Comparison of ENCODE assay signal across 15 cellular contexts in genomic region chr1:48093147-48093546, GRCh38.
DNase-seq lines count a peak whose midpoint lies in the region; FAIRE-seq and TF ChIP-seq lines count a peak whose summit lies in the region.
"Had no signal": no experiment of that assay in that cellular context is flagged by ENCODE, and none has a peak within 500 bp of the region (broad histone marks: within the 10 kb centered on the region; RNA-seq: fewer than 3 reads in every experiment).

No MANE protein-coding gene starts in this region.

- peaks cover 52% of the 10 kb centered on the region for H3K27me3 Mint-ChIP-seq in H9 (ENCODE audit: low read depth)
- H3K27me3 Mint-ChIP-seq in osteocyte (ENCODE audit: unreplicated experiment), result peaks cover 25% of the 10 kb centered on the region

- H3K27me3 ChIP-seq in H9 (ENCODE audit: insufficient read depth, low read length) (no peaks in the 10 kb centered on the region; the same call in 1 of the 2 replicates), small intestine (ENCODE audit: control insufficient read depth in 2 of 2, insufficient read depth in 2 of 2, low read length in 2 of 2) (peaks cover 0 to 2% of the 10 kb centered on the region in 2 donors), mammary epithelial cell (ENCODE audit: insufficient read depth, low read length) (peaks cover 17% of the 10 kb centered on the region)
- H3K27me3 ChIP-seq: BE2C had no signal

- H3K27ac Mint-ChIP-seq in H9 (no peak overlapping the region), osteocyte (ENCODE audit: unreplicated experiment) (no peak overlapping the region)
- H3K27ac Mint-ChIP-seq: CD4-positive, CD25-positive, alpha-beta regulatory T cell; HFFc6 had no signal

- no peak overlapping the region for H2AK5ac ChIP-seq in H9 (ENCODE audit: insufficient read length, low read length)

- H3K4ac ChIP-seq in H9 (ENCODE audit: low read depth, low read length), result no peak overlapping the region

- peaks cover 6% of the 10 kb centered on the region in 2 experiments; a peak in 3 of 4 replicates for H3K4me1 Mint-ChIP-seq in H9
- no peaks in the 10 kb centered on the region for H3K4me1 Mint-ChIP-seq in osteocyte (ENCODE audit: unreplicated experiment)

- H3K23me2 ChIP-seq in H9 (ENCODE audit: insufficient read length, low read depth, low read length, poor library complexity, severe bottlenecking), result no peaks in the 10 kb centered on the region

- H3K36me3 ChIP-seq in small intestine (ENCODE audit: control insufficient read depth in 2 of 2, insufficient read depth in 2 of 2, low read length in 2 of 2) (no peaks in the 10 kb centered on the region), mammary epithelial cell (ENCODE audit: insufficient read depth, low read length) (no peaks in the 10 kb centered on the region)
- H3K36me3 ChIP-seq: BE2C, MG63 had no signal

- WGBS in H9 (ENCODE audit: extremely low coverage, insufficient read length, low lambda C conversion rate), result no CpG with 5 or more reads among the region's 8 CpGs
- 8 to 39% (median 20%) methylated on average over 8 of the region's 8 CpGs for WGBS in small intestine, 3 donors
- 58% methylated on average over 8 of the region's 8 CpGs for WGBS in mammary epithelial cell (ENCODE audit: low coverage, missing lambda C conversion rate)

- CTCF ChIA-PET in mammary epithelial cell (lab: Charles Lee; ENCODE audit: low non-redundant PET), result no interaction called here

- H3K79me2 ChIP-seq in H9 (ENCODE audit: insufficient read depth, low read length), result no peaks in the 10 kb centered on the region
- H3K79me2 ChIP-seq in mammary epithelial cell (ENCODE audit: insufficient read depth, low read length), result no peaks in the 10 kb centered on the region

- no peaks in the 10 kb centered on the region for H3K4me1 ChIP-seq in H9 (ENCODE audit: insufficient read depth, low read length)
- H3K4me1 ChIP-seq in small intestine (ENCODE audit: control insufficient read depth in 2 of 2, insufficient read depth in 1 of 2, low read depth in 1 of 2, low read length in 1 of 2), result no peaks in the 10 kb centered on the region
- peaks cover 5% of the 10 kb centered on the region for H3K4me1 ChIP-seq in mammary epithelial cell (ENCODE audit: insufficient read depth, low read length)
- H3K4me1 ChIP-seq: BE2C had no signal

- dilution Hi-C loops in mammary epithelial cell (cut with HindIII; ENCODE audit: low sequenced_read_pairs), result no loop called here

- H3K9me3 ChIP-seq in H9 (ENCODE audit: control insufficient read depth, low read depth, low read length), result no peaks in the 10 kb centered on the region
- H3K9me3 ChIP-seq in small intestine (ENCODE audit: control insufficient read depth, low read depth), result no peaks in the 10 kb centered on the region
- no peaks in the 10 kb centered on the region for H3K9me3 ChIP-seq in mammary epithelial cell (replicated peaks; ENCODE audit: insufficient read depth, low read length)
- H3K9me3 ChIP-seq: A549, BE2C, MG63 had no signal

- TF ChIP-seq CTCF in H9 (conservative IDR thresholded peaks at IDR 0.05) (no peak), osteocyte (IDR thresholded peaks at IDR 0.05) (no peak), mammary epithelial cell (conservative IDR thresholded peaks at IDR 0.05 in 1 of 2, IDR thresholded peaks at IDR 0.05 in 1 of 2; ENCODE audit: extremely low read depth in 1 of 2, insufficient read depth in 1 of 2, low read depth in 1 of 2, low read length in 2 of 2) (no peak)

- H3K9ac ChIP-seq in H9 (ENCODE audit: extremely low read depth, insufficient read length, low read length) (no peak overlapping the region), mammary epithelial cell (ENCODE audit: insufficient read depth, low read length) (no peak overlapping the region)

- H3K9me3 Mint-ChIP-seq in H9 (peaks cover 2 to 5% of the 10 kb centered on the region in 2 experiments; a peak in 3 of 5 replicates), osteocyte (ENCODE audit: unreplicated experiment) (peaks cover 3% of the 10 kb centered on the region)

- no peak overlapping the region for H2BK15ac ChIP-seq in H9 (ENCODE audit: low read depth, low read length)

- no peak overlapping the region for H3K56ac ChIP-seq in H9 (ENCODE audit: insufficient read length, low read depth, low read length)

- no peak overlapping the region for H4K5ac ChIP-seq in H9 (ENCODE audit: insufficient read length, low read depth, low read length)

- FAIRE-seq in small intestine (lab: Jason Lieb, UNC), result no peak
- FAIRE-seq: A549 had no signal

- no peaks in the 10 kb centered on the region for H3K79me1 ChIP-seq in H9 (ENCODE audit: insufficient read depth, low read depth, low read length, poor library complexity, severe bottlenecking)

- no peak overlapping the region for H2BK5ac ChIP-seq in H9 (ENCODE audit: insufficient read length, low read length)

- H3K4me3 ChIP-seq in small intestine (ENCODE audit: low read depth in 1 of 2, low read length in 2 of 2), result no peak overlapping the region
- no peak overlapping the region for H3K4me3 ChIP-seq in mammary epithelial cell (replicated peaks in 1 of 3; ENCODE audit: insufficient read depth in 1 of 3, low read depth in 2 of 3, low read length in 3 of 3)
- H3K4me3 ChIP-seq: MG63, PC-9, SK-N-MC had no signal

- no peak overlapping the region for H3K23ac ChIP-seq in H9 (ENCODE audit: insufficient read length, low read depth, low read length)

- no peak overlapping the region for H3K4me2 ChIP-seq in H9 (ENCODE audit: insufficient read depth, insufficient read length, low read length)
- H3K4me2 ChIP-seq in mammary epithelial cell (ENCODE audit: insufficient read depth, low read depth, low read length), result no peak overlapping the region
- H3K4me2 ChIP-seq: PC-9 had no signal

- no peak overlapping the region for H2BK12ac ChIP-seq in H9 (ENCODE audit: insufficient read length, low read depth, low read length)

- H3K36me3 Mint-ChIP-seq in H9 (ENCODE audit: insufficient read depth in 1 of 3, low read depth in 3 of 3), result no peaks in the 10 kb centered on the region; a peak in 1 of 7 replicates
- no peaks in the 10 kb centered on the region for H3K36me3 Mint-ChIP-seq in osteocyte (ENCODE audit: unreplicated experiment)
- H3K36me3 Mint-ChIP-seq: CD4-positive, CD25-positive, alpha-beta regulatory T cell had no signal

- no peak overlapping the region for H4K91ac ChIP-seq in H9 (ENCODE audit: insufficient read length, low read depth, low read length)

- no peak overlapping the region for H2BK20ac ChIP-seq in H9 (ENCODE audit: low read depth, low read length, poor library complexity, severe bottlenecking)

- in situ Hi-C loops in mammary epithelial cell (cut with MboI; ENCODE audit: low sequenced_read_pairs in 2 of 2), result no loop called here

- H4K8ac ChIP-seq in H9 (replicated peaks; ENCODE audit: insufficient read length, low read depth, low read length), result no peak overlapping the region

- no peaks in the 10 kb centered on the region for H4K20me1 ChIP-seq in H9 (ENCODE audit: control insufficient read depth, insufficient read depth, insufficient read length)
- H4K20me1 ChIP-seq in mammary epithelial cell (ENCODE audit: insufficient read depth, low read length), result no peaks in the 10 kb centered on the region

- intact Hi-C loops in mammary epithelial cell (cut with micrococcal nuclease), result loop anchor here (1.0 kb wide), 2 partner anchors 109 to 143 kb away; no protein-coding TSS in a partner anchor

- no peak overlapping the region for H3K14ac ChIP-seq in H9 (ENCODE audit: insufficient read depth, low read length)

- no peak overlapping the region for H3K27ac ChIP-seq in H9 (ENCODE audit: insufficient read length, low read depth, low read length)
- H3K27ac ChIP-seq in small intestine (ENCODE audit: low read depth in 1 of 2, low read length in 1 of 2), result no peak overlapping the region
- H3K27ac ChIP-seq in mammary epithelial cell (ENCODE audit: insufficient read depth, low read depth, low read length), result no peak overlapping the region
- H3K27ac ChIP-seq: A549, PC-9, SK-N-MC had no signal

- no peak overlapping the region for H3K18ac ChIP-seq in H9 (ENCODE audit: insufficient read length, low read depth, low read length)

- no peak overlapping the region for H2AFZ ChIP-seq in H9 (ENCODE audit: low read length)
- no peak overlapping the region for H2AFZ ChIP-seq in mammary epithelial cell (ENCODE audit: low read depth, low read length)
- H2AFZ ChIP-seq: PC-9 had no signal

- BruUV-seq in mammary epithelial cell (replicated peaks; lab: Mats Ljungman, UMichigan), result no TSS peak

- H3T11ph ChIP-seq in H9 (ENCODE audit: low read length), result no peak overlapping the region

- no peak overlapping the region for H2BK120ac ChIP-seq in H9 (ENCODE audit: low read depth, low read length, poor library complexity, severe bottlenecking)

- no peak overlapping the region for H3K4me3 Mint-ChIP-seq in H9
- H3K4me3 Mint-ChIP-seq in osteocyte (ENCODE audit: unreplicated experiment), result no peak overlapping the region
- H3K4me3 Mint-ChIP-seq: HFFc6 had no signal

- DNase-seq in H9, result peak; percentile 5
- peak; percentile 65 for DNase-seq in NCI-H82 (lab: John Stamatoyannopoulos, UW)
- peak; percentile 11 for DNase-seq in ecto neural progenitor cell (ENCODE audit: low spot score)
- DNase-seq in small intestine, result peak; percentile 53
- no peak for DNase-seq in osteocyte (ENCODE audit: extremely low spot score, unreplicated experiment)
- DNase-seq in mammary epithelial cell, result no peak
- no peak for DNase-seq in GM19238 (ENCODE audit: insufficient read length, low spot score)
- DNase-seq: HFFc6, NCI-H524 treated with DMSO at 0.1 percent for 48 hours had no signal

Comparison
In these comparisons a context has a peak if more than half of its experiments do, and no peak if none do; other contexts are left out.
1. DNase-seq: peak in H9 (single experiment), NCI-H82 (single experiment), ecto neural progenitor cell (single experiment) and small intestine (single experiment); none in osteocyte (single experiment), mammary epithelial cell (single experiment) and GM19238 (single experiment).